8 cellular contexts compared by ENCODE assay signal in genomic region chr15:41283653-41284424, GRCh38. TPM values are rescaled to one million over a fixed set of nuclear protein-coding genes. Genes with fewer than 3 reads are reported as not detected.
DNase-seq lines count a peak whose midpoint lies in the region; ATAC-seq and TF ChIP-seq lines count a peak whose summit lies in the region.

No MANE protein-coding gene starts in this region.

- H3K4me3 ChIP-seq in GM06990 (replicated peaks; ENCODE audit: low read depth, low read length) (peak overlapping the region; percentile 87), NB4 (ENCODE audit: low read depth, low read length) (peak overlapping the region; percentile 96)

- H3K27me3 ChIP-seq in GM06990 (replicated peaks; ENCODE audit: control insufficient read depth, insufficient read depth, low read length) = no peaks in the 10 kb centered on the region

- peak; percentile 96 for ATAC-seq in HG02571 (IDR thresholded peaks at IDR 0.05; ENCODE audit: unreplicated experiment)

- no peak for TF ChIP-seq CTCF in GM06990 (IDR thresholded peaks at IDR 0.05; ENCODE audit: insufficient read depth, low read length, poor library complexity, severe bottlenecking)
- no peak for TF ChIP-seq CTCF in NB4 (IDR thresholded peaks at IDR 0.05; ENCODE audit: low read depth, low read length)

- peaks cover 3% of the 10 kb centered on the region for H3K36me3 ChIP-seq in GM06990 (ENCODE audit: control insufficient read depth, insufficient read depth, low read length)

- DNase-seq in GM06990 (ENCODE audit: extremely low read depth, insufficient read length) (peak; percentile 99), NB4 (ENCODE audit: low read depth) (peak; percentile 99), SK-N-DZ (ENCODE audit: low spot score) (peak; percentile 99), globus pallidus (ENCODE audit: low spot score) (peak; percentile 99), non-pigmented ciliary epithelial cell (ENCODE audit: low read depth) (peak; percentile 99), superior temporal gyrus (ENCODE audit: extremely low spot score) (peak; percentile 99)
- peak; percentile 99 for DNase-seq in activated naive CD4-positive, alpha-beta T cell treated with anti-CD3 and anti-CD28 coated beads, Interleukin-2, amount 50 U/mL, for 16 hours

- peak; percentile 98 for TF ChIP-seq POLR2A in NB4 (IDR thresholded peaks at IDR 0.05; ENCODE audit: extremely low read depth, insufficient read length)

RNA-seq across cellular contexts. Expression of gene OIP5, which starts 48.6 kb away (rescaled TPM):
- 59.5 and 75.8 TPM in 2 replicates for polyA plus RNA-seq in SK-N-DZ (2014; cell fraction: cytosol; rRNA removed)
- 53.4 and 68.8 TPM in 2 replicates for polyA plus RNA-seq in SK-N-DZ (2014; cell fraction: nucleus; rRNA removed)

RNA-seq across cellular contexts. Expression of gene NUSAP1, which starts 48.8 kb away (rescaled TPM):
- 360 and 376 TPM in 2 replicates for polyA plus RNA-seq in SK-N-DZ (2014; cell fraction: cytosol; rRNA removed)
- polyA plus RNA-seq in SK-N-DZ (2014; cell fraction: nucleus; rRNA removed) = 405 and 434 TPM in 2 replicates

RNA-seq across cellular contexts. Expression of gene CHP1, which starts 52.8 kb away (rescaled TPM):
- 32.1 and 37.2 TPM in 2 replicates for polyA plus RNA-seq in SK-N-DZ (2014; cell fraction: cytosol; rRNA removed)
- 7.8 and 14.0 TPM in 2 replicates for polyA plus RNA-seq in SK-N-DZ (2014; cell fraction: nucleus; rRNA removed)

RNA-seq across cellular contexts. Expression of gene EXD1, which starts 53.3 kb away (rescaled TPM):
- polyA plus RNA-seq in SK-N-DZ (2014; cell fraction: cytosol; rRNA removed) = not detected in 2 replicates
- not detected in 2 replicates for polyA plus RNA-seq in SK-N-DZ (2014; cell fraction: nucleus; rRNA removed)

Comparison
In these comparisons a context has a peak if more than half of its experiments do, and no peak if none do; other contexts are left out.
1. Peak in every context shown above with its lines: DNase-seq, ATAC-seq and H3K4me3 ChIP-seq.